Comparison of ENCODE assay signal across 1 cellular context in genomic region chr2:3575534-3576324, GRCh38.
TF ChIP-seq lines count a peak whose summit lies in the region.

No MANE protein-coding gene starts in this region.

TF ChIP-seq in K562, 482 proteins besides CTCF, POLR2A, EP300 and RAD21 (continued from another document and continues in another):
- TF ChIP-seq AFF4 (CRISPR knock-in tag; IDR thresholded peaks at IDR 0.05): peak; percentile 84
- TF ChIP-seq MITF (IDR thresholded peaks at IDR 0.05): peak; percentile 31; the same call in 1 of the 2 replicates
- TF ChIP-seq E2F1 (CRISPR knock-in tag; IDR thresholded peaks at IDR 0.05): no peak
- no peak for TF ChIP-seq SNAPC5 (CRISPR knock-in tag; IDR thresholded peaks at IDR 0.05)
- no peak for TF ChIP-seq CBX5 (IDR thresholded peaks at IDR 0.05; ENCODE audit: borderline replicate concordance, low read depth)
- TF ChIP-seq MLX (CRISPR knock-in tag; conservative IDR thresholded peaks at IDR 0.05): no peak
- TF ChIP-seq ASH1L (IDR thresholded peaks at IDR 0.05; ENCODE audit: borderline replicate concordance, low read depth, partially characterized antibody): no peak
- TF ChIP-seq GATAD2A (IDR thresholded peaks at IDR 0.05): no peak
- peak; percentile 66 for TF ChIP-seq ARID4B (CRISPR knock-in tag; IDR thresholded peaks at IDR 0.05)
- no peak for TF ChIP-seq ZNF830 (CRISPR knock-in tag; IDR thresholded peaks at IDR 0.05)
- TF ChIP-seq SMARCC2 (IDR thresholded peaks at IDR 0.05; ENCODE audit: low read depth): no peak
- TF ChIP-seq RBM22 (IDR thresholded peaks at IDR 0.05; ENCODE audit: low read depth, low read length, poor library complexity, severe bottlenecking): no peak
- no peak for TF ChIP-seq SMARCA5 (IDR thresholded peaks at IDR 0.05)
- TF ChIP-seq SAP30 (IDR thresholded peaks at IDR 0.05; ENCODE audit: borderline replicate concordance, insufficient read depth, low read depth, low read length, poor library complexity, severe bottlenecking): no peak
- no peak for TF ChIP-seq RREB1 (CRISPR knock-in tag; IDR thresholded peaks at IDR 0.05)
- TF ChIP-seq FOXA3 (CRISPR knock-in tag; conservative IDR thresholded peaks at IDR 0.05 in 1 of 2, IDR thresholded peaks at IDR 0.05 in 1 of 2): peak in 1 of 2 experiments; percentile 53; a peak in 1 of 4 replicates
- no peak for TF ChIP-seq USF2 (CRISPR knock-in tag; IDR thresholded peaks at IDR 0.05)
- no peak for TF ChIP-seq UBTF (IDR thresholded peaks at IDR 0.05; ENCODE audit: borderline replicate concordance in 1 of 2, low read depth in 2 of 2, low read length in 2 of 2)
- no peak for TF ChIP-seq KDM5B (IDR thresholded peaks at IDR 0.05; ENCODE audit: insufficient replicate concordance, low read depth, low read length)
- no peak for TF ChIP-seq ZBTB49 (CRISPR knock-in tag; IDR thresholded peaks at IDR 0.05; ENCODE audit: borderline replicate concordance)
- no peak for TF ChIP-seq ZNF589 (CRISPR knock-in tag; IDR thresholded peaks at IDR 0.05; ENCODE audit: low read depth)
- peak; percentile 81 for TF ChIP-seq RBFOX2 (IDR thresholded peaks at IDR 0.05; ENCODE audit: low read depth, low read length)
- no peak for TF ChIP-seq MXI1 (IDR thresholded peaks at IDR 0.05; ENCODE audit: low read depth, low read length)
- TF ChIP-seq ETV6 (IDR thresholded peaks at IDR 0.05; ENCODE audit: borderline replicate concordance in 1 of 2, low read depth in 2 of 2, low read length in 1 of 2): no peak
- no peak for TF ChIP-seq ETV6 (CRISPR knock-in tag; IDR thresholded peaks at IDR 0.05; ENCODE audit: borderline replicate concordance)
- TF ChIP-seq NCOR1 (IDR thresholded peaks at IDR 0.05): no peak
- no peak for TF ChIP-seq PREB (CRISPR knock-in tag; IDR thresholded peaks at IDR 0.05)
